1 cellular context compared by ENCODE assay signal in the genomic region with DNA sequence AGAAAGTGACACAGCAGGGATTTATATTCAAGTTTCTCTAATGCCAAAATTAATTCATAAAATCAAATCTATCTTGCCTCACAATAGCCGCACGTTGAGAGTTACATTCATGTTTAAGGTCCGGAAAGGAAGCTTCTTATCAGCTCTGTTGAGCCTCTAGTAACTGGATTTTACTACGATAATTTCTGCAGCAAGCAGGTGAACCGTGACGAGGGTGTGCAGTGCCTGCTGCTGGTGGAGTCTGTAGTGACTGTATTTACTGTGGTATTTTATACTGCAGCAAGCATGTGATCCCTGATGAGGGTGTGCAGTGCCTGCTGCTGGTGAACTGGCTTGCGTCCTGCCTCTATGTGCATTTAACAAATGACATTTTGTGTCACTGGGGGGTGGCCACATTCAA.
TF ChIP-seq lines count a peak whose summit lies in the region.

No MANE protein-coding gene starts in this region.

TF ChIP-seq in SK-N-SH, 30 proteins besides CTCF, POLR2A, EP300 and RAD21 (continued from another document):
- TF ChIP-seq SIN3A (IDR thresholded peaks at IDR 0.05; ENCODE audit: borderline replicate concordance, low read depth, low read length): no peak
- TF ChIP-seq CHD2 (IDR thresholded peaks at IDR 0.05; ENCODE audit: low read length, partially characterized antibody): no peak
- peak; percentile 39; the same call in 1 of the 2 replicates for TF ChIP-seq SMC3 (IDR thresholded peaks at IDR 0.05; ENCODE audit: low read depth, low read length)
- TF ChIP-seq TCF12 (IDR thresholded peaks at IDR 0.05): no peak
- TF ChIP-seq GATA2 (CRISPR knock-in tag; IDR thresholded peaks at IDR 0.05): peak; percentile 55; the same call in 1 of the 2 replicates
TF ChIP-seq in SK-N-SH: peak in this region for 3.
